Comparison of ENCODE assay signal across 25 cellular contexts in genomic region chr18:46001892-46002291, GRCh38.
"Had no signal": no experiment of that assay in that cellular context is flagged by ENCODE, and none has a peak within 500 bp of the region (broad histone marks: within the 10 kb centered on the region; RNA-seq: fewer than 3 reads in every experiment).

No MANE protein-coding gene starts in this region.

- H3K9me3 ChIP-seq: body of pancreas had no signal

- H3K27ac Mint-ChIP-seq: activated B cell treated with CpG ODN at 0.5 μM for 24 hours; activated CD4-positive, alpha-beta T cell treated with anti-CD3 and anti-CD28 coated beads, Interleukin-2, amount 10 ng/mL, durations not matched to agents 24 days and 14 days; activated CD8-positive, alpha-beta memory T cell treated with anti-CD3 and anti-CD28 coated beads, Interleukin-2, amount 10 ng/mL, durations not matched to agents 7 days and 5 days; activated naive CD8-positive, alpha-beta T cell treated with anti-CD3 and anti-CD28 coated beads, Interleukin-2, amount 10 ng/mL, durations not matched to agents 7 days and 5 days had no signal

- H3K4me1 ChIP-seq: ascending aorta, body of pancreas had no signal

- H3K4me3 Mint-ChIP-seq: activated B cell treated with CpG ODN at 0.5 μM for 24 hours; activated CD4-positive, alpha-beta T cell treated with anti-CD3 and anti-CD28 coated beads, Interleukin-2, amount 10 ng/mL, durations not matched to agents 24 days and 14 days; activated CD8-positive, alpha-beta memory T cell treated with anti-CD3 and anti-CD28 coated beads, Interleukin-2, amount 10 ng/mL, durations not matched to agents 7 days and 5 days; activated naive CD8-positive, alpha-beta T cell treated with anti-CD3 and anti-CD28 coated beads, Interleukin-2, amount 10 ng/mL, durations not matched to agents 7 days and 5 days; activated T-cell treated with anti-CD3 and anti-CD28 coated beads, Interleukin-2, amount 50 U/mL, for 24 hours; T-cell had no signal

- ATAC-seq: activated CD8-positive, alpha-beta memory T cell treated with anti-CD3 and anti-CD28 coated beads, Interleukin-2, amount 10 ng/mL, durations not matched to agents 7 days and 5 days; body of pancreas; Panc1; Right ventricle myocardium inferior; T-cell had no signal

- DNase-seq: activated B cell treated with CpG ODN at 0.5 μM for 24 hours; activated CD4-positive, alpha-beta T cell treated with anti-CD3 and anti-CD28 coated beads for 1 hour; activated CD4-positive, alpha-beta T cell treated with anti-CD3 and anti-CD28 coated beads, Interleukin-2, amount 10 ng/mL, durations not matched to agents 24 days and 14 days; activated CD4-positive, alpha-beta T cell treated with anti-CD3 and anti-CD28 coated beads, Interleukin-2, amount 50 U/mL, for 48 hours; activated CD8-positive, alpha-beta memory T cell treated with anti-CD3 and anti-CD28 coated beads, Interleukin-2, amount 10 ng/mL, durations not matched to agents 7 days and 5 days; activated effector memory CD4-positive, alpha-beta T cell treated with anti-CD3 and anti-CD28 coated beads, Interleukin-2, amount 50 U/mL, for 16 hours; activated naive CD4-positive, alpha-beta T cell treated with Interleukin-2 at 50 U/mL for 16 hours; activated naive CD8-positive, alpha-beta T cell treated with anti-CD3 and anti-CD28 coated beads, Interleukin-2, amount 10 ng/mL, durations not matched to agents 7 days and 5 days; activated T-cell treated with anti-CD3 and anti-CD28 coated beads, Interleukin-2, amount 50 U/mL, for 24 hours; body of pancreas; KBM-7; NCI-H1092; NCI-H1417 treated with DMSO at 0.1 percent for 48 hours; NCI-H1694; NCI-H2029; NCI-H345; NCI-H510A; NCI-H526 treated with DMSO at 0.1 percent for 48 hours; NCI-H82; RPMI8226; T-cell had no signal

- H3K4me3 ChIP-seq: ascending aorta, body of pancreas, SK-N-MC had no signal

- H3K27me3 Mint-ChIP-seq: activated B cell treated with CpG ODN at 0.5 μM for 24 hours; activated CD4-positive, alpha-beta T cell treated with anti-CD3 and anti-CD28 coated beads, Interleukin-2, amount 10 ng/mL, durations not matched to agents 24 days and 14 days; activated CD8-positive, alpha-beta memory T cell treated with anti-CD3 and anti-CD28 coated beads, Interleukin-2, amount 10 ng/mL, durations not matched to agents 7 days and 5 days; activated naive CD8-positive, alpha-beta T cell treated with anti-CD3 and anti-CD28 coated beads, Interleukin-2, amount 10 ng/mL, durations not matched to agents 7 days and 5 days; activated T-cell treated with anti-CD3 and anti-CD28 coated beads, Interleukin-2, amount 50 U/mL, for 24 hours; T-cell had no signal

- H3K27me3 ChIP-seq: ascending aorta, body of pancreas had no signal

- H3K27ac ChIP-seq: ascending aorta, body of pancreas, SK-N-MC had no signal

- H3K36me3 ChIP-seq: ascending aorta had no signal
